9 cellular contexts compared by ENCODE assay signal in genomic region chr1:150152772-150153461, GRCh38. TPM values are rescaled to one million over a fixed set of nuclear protein-coding genes. Genes with fewer than 3 reads are reported as not detected.
A peak's percentile ranks its signal among the peaks of the same experiment; 100 is the strongest.
DNase-seq lines count a peak whose midpoint lies in the region; ATAC-seq and TF ChIP-seq lines count a peak whose summit lies in the region.
"Had no signal": no experiment of that assay in that cellular context is flagged by ENCODE, and none has a peak within 500 bp of the region (broad histone marks: within the 10 kb centered on the region; RNA-seq: fewer than 3 reads in every experiment).

No MANE protein-coding gene starts in this region.

- TF ChIP-seq EP300 in sigmoid colon (IDR thresholded peaks at IDR 0.05): peak in 1 of 4 donors; percentile 56

- TF ChIP-seq POLR2A in sigmoid colon (IDR thresholded peaks at IDR 0.05): no peak

- H3K9me3 ChIP-seq in sigmoid colon: no peaks in the 10 kb centered on the region

- H3K4me1 ChIP-seq in sigmoid colon: peaks cover 0 to 74% (median 63%) of the 10 kb centered on the region in 4 donors

- no peak overlapping the region for H3K4me3 ChIP-seq in fibroblast of villous mesenchyme (ENCODE audit: low read depth, low read length)
- peak overlapping the region; percentile 73 to 98 (median 96) for H3K4me3 ChIP-seq in sigmoid colon

- TF ChIP-seq CTCF in fibroblast of villous mesenchyme (IDR thresholded peaks at IDR 0.05; ENCODE audit: insufficient read depth, low read depth, low read length): no peak
- TF ChIP-seq CTCF in sigmoid colon (IDR thresholded peaks at IDR 0.05): no peak

- peaks cover 28 to 53% (median 37%) of the 10 kb centered on the region in 4 donors for H3K36me3 ChIP-seq in sigmoid colon

- intact Hi-C loops in sigmoid colon (cut with DNase I): loop anchor here (1.0 to 5.0 kb wide), 2 partner anchors 9 to 409 kb away; no protein-coding TSS in a partner anchor

- no peaks in the 10 kb centered on the region for H3K27me3 ChIP-seq in sigmoid colon

- peak; percentile 20 for ATAC-seq in SK-N-SH treated with all-trans-retinoic acid at 6 μM for 48 hours
- no peak for ATAC-seq in GM19467 (IDR thresholded peaks at IDR 0.05; ENCODE audit: unreplicated experiment)

- WGBS in sigmoid colon, 2 donors: 75 to 86% methylated on average over 8 of the region's 8 CpGs

- DNase-seq in EL: peak; percentile 76
- DNase-seq in fibroblast of villous mesenchyme (ENCODE audit: low read depth): peak; percentile 72
- DNase-seq in sigmoid colon: peak; percentile 75
- DNase-seq in germinal center (ENCODE audit: low spot score): no peak
- DNase-seq in NCI-H446 (lab: John Stamatoyannopoulos, UW): no peak
- no peak for DNase-seq in HuH-7 (ENCODE audit: low spot score)
- DNase-seq: activated CD4-positive, alpha-beta T cell treated with anti-CD3 and anti-CD28 coated beads for 1 hour had no signal

- H3K27ac ChIP-seq in sigmoid colon: peak overlapping the region; percentile 98 to 100 (median 99)

TF ChIP-seq in SK-N-SH treated with all-trans-retinoic acid at 6 μM for 48 hours, 23 proteins besides CTCF, POLR2A, EP300 and RAD21:
- TF ChIP-seq ARNTL (CRISPR knock-in tag; IDR thresholded peaks at IDR 0.05; ENCODE audit: borderline replicate concordance, low read depth): no peak
- no peak for TF ChIP-seq OSR1 (CRISPR knock-in tag; IDR thresholded peaks at IDR 0.05)
- no peak for TF ChIP-seq TCF4 (CRISPR knock-in tag; IDR thresholded peaks at IDR 0.05; ENCODE audit: borderline replicate concordance)
- TF ChIP-seq ZNF565 (CRISPR knock-in tag; conservative IDR thresholded peaks at IDR 0.05; ENCODE audit: low read depth): no peak
- TF ChIP-seq, protein P1, sequence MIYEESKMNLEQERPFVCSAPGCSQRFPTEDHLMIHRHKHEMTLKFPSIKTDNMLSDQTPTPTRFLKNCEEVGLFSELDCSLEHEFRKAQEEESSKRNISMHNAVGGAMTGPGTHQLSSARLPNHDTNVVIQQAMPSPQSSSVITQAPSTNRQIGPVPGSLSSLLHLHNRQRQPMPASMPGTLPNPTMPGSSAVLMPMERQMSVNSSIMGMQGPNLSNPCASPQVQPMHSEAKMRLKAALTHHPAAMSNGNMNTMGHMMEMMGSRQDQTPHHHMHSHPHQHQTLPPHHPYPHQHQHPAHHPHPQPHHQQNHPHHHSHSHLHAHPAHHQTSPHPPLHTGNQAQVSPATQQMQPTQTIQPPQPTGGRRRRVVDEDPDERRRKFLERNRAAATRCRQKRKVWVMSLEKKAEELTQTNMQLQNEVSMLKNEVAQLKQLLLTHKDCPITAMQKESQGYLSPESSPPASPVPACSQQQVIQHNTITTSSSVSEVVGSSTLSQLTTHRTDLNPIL (CRISPR knock-in tag; IDR thresholded peaks at IDR 0.05; ENCODE audit: low read depth): no peak
- no peak for TF ChIP-seq ZFP30 (CRISPR knock-in tag; IDR thresholded peaks at IDR 0.05)
- TF ChIP-seq, protein P2, sequence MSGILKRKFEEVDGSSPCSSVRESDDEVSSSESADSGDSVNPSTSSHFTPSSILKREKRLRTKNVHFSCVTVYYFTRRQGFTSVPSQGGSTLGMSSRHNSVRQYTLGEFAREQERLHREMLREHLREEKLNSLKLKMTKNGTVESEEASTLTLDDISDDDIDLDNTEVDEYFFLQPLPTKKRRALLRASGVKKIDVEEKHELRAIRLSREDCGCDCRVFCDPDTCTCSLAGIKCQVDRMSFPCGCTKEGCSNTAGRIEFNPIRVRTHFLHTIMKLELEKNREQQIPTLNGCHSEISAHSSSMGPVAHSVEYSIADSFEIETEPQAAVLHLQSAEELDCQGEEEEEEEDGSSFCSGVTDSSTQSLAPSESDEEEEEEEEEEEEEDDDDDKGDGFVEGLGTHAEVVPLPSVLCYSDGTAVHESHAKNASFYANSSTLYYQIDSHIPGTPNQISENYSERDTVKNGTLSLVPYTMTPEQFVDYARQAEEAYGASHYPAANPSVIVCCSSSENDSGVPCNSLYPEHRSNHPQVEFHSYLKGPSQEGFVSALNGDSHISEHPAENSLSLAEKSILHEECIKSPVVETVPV (CRISPR knock-in tag; IDR thresholded peaks at IDR 0.05): no peak
- TF ChIP-seq CSDC2 (CRISPR knock-in tag; IDR thresholded peaks at IDR 0.05): no peak
- TF ChIP-seq BACH2 (CRISPR knock-in tag; IDR thresholded peaks at IDR 0.05; ENCODE audit: borderline replicate concordance): no peak
- no peak for TF ChIP-seq ESRRG (CRISPR knock-in tag; IDR thresholded peaks at IDR 0.05)
- TF ChIP-seq ISL1 (CRISPR knock-in tag; IDR thresholded peaks at IDR 0.05): no peak
- TF ChIP-seq, protein P3, sequence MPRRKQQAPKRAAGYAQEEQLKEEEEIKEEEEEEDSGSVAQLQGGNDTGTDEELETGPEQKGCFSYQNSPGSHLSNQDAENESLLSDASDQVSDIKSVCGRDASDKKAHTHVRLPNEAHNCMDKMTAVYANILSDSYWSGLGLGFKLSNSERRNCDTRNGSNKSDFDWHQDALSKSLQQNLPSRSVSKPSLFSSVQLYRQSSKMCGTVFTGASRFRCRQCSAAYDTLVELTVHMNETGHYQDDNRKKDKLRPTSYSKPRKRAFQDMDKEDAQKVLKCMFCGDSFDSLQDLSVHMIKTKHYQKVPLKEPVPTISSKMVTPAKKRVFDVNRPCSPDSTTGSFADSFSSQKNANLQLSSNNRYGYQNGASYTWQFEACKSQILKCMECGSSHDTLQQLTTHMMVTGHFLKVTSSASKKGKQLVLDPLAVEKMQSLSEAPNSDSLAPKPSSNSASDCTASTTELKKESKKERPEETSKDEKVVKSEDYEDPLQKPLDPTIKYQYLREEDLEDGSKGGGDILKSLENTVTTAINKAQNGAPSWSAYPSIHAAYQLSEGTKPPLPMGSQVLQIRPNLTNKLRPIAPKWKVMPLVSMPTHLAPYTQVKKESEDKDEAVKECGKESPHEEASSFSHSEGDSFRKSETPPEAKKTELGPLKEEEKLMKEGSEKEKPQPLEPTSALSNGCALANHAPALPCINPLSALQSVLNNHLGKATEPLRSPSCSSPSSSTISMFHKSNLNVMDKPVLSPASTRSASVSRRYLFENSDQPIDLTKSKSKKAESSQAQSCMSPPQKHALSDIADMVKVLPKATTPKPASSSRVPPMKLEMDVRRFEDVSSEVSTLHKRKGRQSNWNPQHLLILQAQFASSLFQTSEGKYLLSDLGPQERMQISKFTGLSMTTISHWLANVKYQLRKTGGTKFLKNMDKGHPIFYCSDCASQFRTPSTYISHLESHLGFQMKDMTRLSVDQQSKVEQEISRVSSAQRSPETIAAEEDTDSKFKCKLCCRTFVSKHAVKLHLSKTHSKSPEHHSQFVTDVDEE (CRISPR knock-in tag; IDR thresholded peaks at IDR 0.05): no peak
- TF ChIP-seq, protein P4, sequence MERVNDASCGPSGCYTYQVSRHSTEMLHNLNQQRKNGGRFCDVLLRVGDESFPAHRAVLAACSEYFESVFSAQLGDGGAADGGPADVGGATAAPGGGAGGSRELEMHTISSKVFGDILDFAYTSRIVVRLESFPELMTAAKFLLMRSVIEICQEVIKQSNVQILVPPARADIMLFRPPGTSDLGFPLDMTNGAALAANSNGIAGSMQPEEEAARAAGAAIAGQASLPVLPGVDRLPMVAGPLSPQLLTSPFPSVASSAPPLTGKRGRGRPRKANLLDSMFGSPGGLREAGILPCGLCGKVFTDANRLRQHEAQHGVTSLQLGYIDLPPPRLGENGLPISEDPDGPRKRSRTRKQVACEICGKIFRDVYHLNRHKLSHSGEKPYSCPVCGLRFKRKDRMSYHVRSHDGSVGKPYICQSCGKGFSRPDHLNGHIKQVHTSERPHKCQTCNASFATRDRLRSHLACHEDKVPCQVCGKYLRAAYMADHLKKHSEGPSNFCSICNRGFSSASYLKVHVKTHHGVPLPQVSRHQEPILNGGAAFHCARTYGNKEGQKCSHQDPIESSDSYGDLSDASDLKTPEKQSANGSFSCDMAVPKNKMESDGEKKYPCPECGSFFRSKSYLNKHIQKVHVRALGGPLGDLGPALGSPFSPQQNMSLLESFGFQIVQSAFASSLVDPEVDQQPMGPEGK (CRISPR knock-in tag; IDR thresholded peaks at IDR 0.05; ENCODE audit: borderline replicate concordance): no peak
- TF ChIP-seq PPARA (CRISPR knock-in tag; IDR thresholded peaks at IDR 0.05; ENCODE audit: borderline replicate concordance): no peak
- TF ChIP-seq ZNF70 (CRISPR knock-in tag; IDR thresholded peaks at IDR 0.05): no peak
- TF ChIP-seq, protein P5, sequence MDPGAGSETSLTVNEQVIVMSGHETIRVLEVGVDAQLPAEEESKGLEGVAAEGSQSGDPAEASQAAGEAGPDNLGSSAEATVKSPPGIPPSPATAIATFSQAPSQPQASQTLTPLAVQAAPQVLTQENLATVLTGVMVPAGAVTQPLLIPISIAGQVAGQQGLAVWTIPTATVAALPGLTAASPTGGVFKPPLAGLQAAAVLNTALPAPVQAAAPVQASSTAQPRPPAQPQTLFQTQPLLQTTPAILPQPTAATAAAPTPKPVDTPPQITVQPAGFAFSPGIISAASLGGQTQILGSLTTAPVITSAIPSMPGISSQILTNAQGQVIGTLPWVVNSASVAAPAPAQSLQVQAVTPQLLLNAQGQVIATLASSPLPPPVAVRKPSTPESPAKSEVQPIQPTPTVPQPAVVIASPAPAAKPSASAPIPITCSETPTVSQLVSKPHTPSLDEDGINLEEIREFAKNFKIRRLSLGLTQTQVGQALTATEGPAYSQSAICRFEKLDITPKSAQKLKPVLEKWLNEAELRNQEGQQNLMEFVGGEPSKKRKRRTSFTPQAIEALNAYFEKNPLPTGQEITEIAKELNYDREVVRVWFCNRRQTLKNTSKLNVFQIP (CRISPR knock-in tag; IDR thresholded peaks at IDR 0.05; ENCODE audit: borderline replicate concordance, low read depth): no peak
- no peak for TF ChIP-seq GLIS3 (CRISPR knock-in tag; IDR thresholded peaks at IDR 0.05)

RNA-seq across cellular contexts. Expression of gene PLEKHO1, which starts 3.2 kb away (rescaled TPM):
- total RNA-seq in fibroblast of villous mesenchyme (43.2 and 99.9 TPM in 2 replicates), sigmoid colon (100 to 1,000 TPM; 251 to 402 (median 338) TPM)
- polyA plus RNA-seq in sigmoid colon: 10 to 100 TPM; 14.1 to 65.0 (median 28.2) TPM

Comparison
In these comparisons a context has a peak if more than half of its experiments do, and no peak if none do; other contexts are left out.
1. DNase-seq: peak in EL (single experiment), fibroblast of villous mesenchyme (single experiment) and sigmoid colon (single experiment); none in germinal center (single experiment), NCI-H446 (0 of 2) and HuH-7 (single experiment).